Comparison of ENCODE assay signal across 1 cellular context in genomic region chr1:45566722-45567121, GRCh38.
TF ChIP-seq lines count a peak whose summit lies in the region.

No MANE protein-coding gene starts in this region.

TF ChIP-seq in IMR-90, 13 proteins besides CTCF, POLR2A, EP300 and RAD21:
- TF ChIP-seq, protein P1, sequence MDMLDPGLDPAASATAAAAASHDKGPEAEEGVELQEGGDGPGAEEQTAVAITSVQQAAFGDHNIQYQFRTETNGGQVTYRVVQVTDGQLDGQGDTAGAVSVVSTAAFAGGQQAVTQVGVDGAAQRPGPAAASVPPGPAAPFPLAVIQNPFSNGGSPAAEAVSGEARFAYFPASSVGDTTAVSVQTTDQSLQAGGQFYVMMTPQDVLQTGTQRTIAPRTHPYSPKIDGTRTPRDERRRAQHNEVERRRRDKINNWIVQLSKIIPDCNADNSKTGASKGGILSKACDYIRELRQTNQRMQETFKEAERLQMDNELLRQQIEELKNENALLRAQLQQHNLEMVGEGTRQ (IDR thresholded peaks at IDR 0.05; ENCODE audit: low read depth, low read length) = no peak
- no peak for TF ChIP-seq CEBPB (IDR thresholded peaks at IDR 0.05; ENCODE audit: low read depth, low read length)
